ENCODE assay signal across 1 cellular context in genomic region chr3:30516238-30516637, GRCh38.
TF ChIP-seq lines count a peak whose summit lies in the region.

No MANE protein-coding gene starts in this region.

TF ChIP-seq in SK-N-SH, 30 proteins besides CTCF, POLR2A, EP300 and RAD21 (continued from another document):
- TF ChIP-seq REST (IDR thresholded peaks at IDR 0.05; ENCODE audit: low read depth, low read length) (no peak), POLR2AphosphoS5 (IDR thresholded peaks at IDR 0.05; ENCODE audit: low read depth, low read length) (peak; percentile 67; the same call in 1 of the 2 replicates), MAX (IDR thresholded peaks at IDR 0.05; ENCODE audit: low read depth) (peak; percentile 62; the same call in 1 of the 2 replicates), FOXM1 (IDR thresholded peaks at IDR 0.05; ENCODE audit: low read depth) (0 out of 2 replicates have a peak, but pooled peaks have one; percentile 39), FOSL2 (IDR thresholded peaks at IDR 0.05; ENCODE audit: borderline replicate concordance, low read depth) (0 out of 2 replicates have a peak, but pooled peaks have one; percentile 16), CHD2 (IDR thresholded peaks at IDR 0.05; ENCODE audit: low read length, partially characterized antibody) (no peak), NFIC (IDR thresholded peaks at IDR 0.05; ENCODE audit: borderline replicate concordance) (peak; percentile 99), RFX5 (IDR thresholded peaks at IDR 0.05; ENCODE audit: low read length) (no peak), ZBTB33 (IDR thresholded peaks at IDR 0.05; ENCODE audit: borderline replicate concordance, low read depth) (peak; percentile 58; the same call in 1 of the 2 replicates), RCOR1 (IDR thresholded peaks at IDR 0.05; ENCODE audit: low read length) (no peak), YY1 (IDR thresholded peaks at IDR 0.05; ENCODE audit: low read depth) (no peak), EZH2phosphoT487 (IDR thresholded peaks at IDR 0.05; ENCODE audit: borderline replicate concordance, low read depth) (no peak), IRF3 (IDR thresholded peaks at IDR 0.05; ENCODE audit: low read depth, low read length) (no peak), RXRA (IDR thresholded peaks at IDR 0.05; ENCODE audit: borderline replicate concordance, low read depth) (peak; percentile 23; the same call in 1 of the 2 replicates), PBX3 (IDR thresholded peaks at IDR 0.05) (peak; percentile 97), USF2 (IDR thresholded peaks at IDR 0.05; ENCODE audit: borderline replicate concordance, low read depth, low read length) (no peak), SMC3 (IDR thresholded peaks at IDR 0.05; ENCODE audit: low read depth, low read length) (no peak), SIN3A (IDR thresholded peaks at IDR 0.05; ENCODE audit: borderline replicate concordance, low read depth, low read length) (0 out of 2 replicates have a peak, but pooled peaks have one; percentile 69), TCF12 (IDR thresholded peaks at IDR 0.05) (peak; percentile 91), FOXJ3 (CRISPR knock-in tag; IDR thresholded peaks at IDR 0.05) (no peak), JUND (IDR thresholded peaks at IDR 0.05) (peak; percentile 76), USF1 (IDR thresholded peaks at IDR 0.05; ENCODE audit: borderline replicate concordance, low read depth) (no peak), NRF1 (IDR thresholded peaks at IDR 0.05; ENCODE audit: low read depth, low read length) (no peak), ELF1 (IDR thresholded peaks at IDR 0.05) (no peak)
